ENCODE assay signal across 1 cellular context in the genomic region with DNA sequence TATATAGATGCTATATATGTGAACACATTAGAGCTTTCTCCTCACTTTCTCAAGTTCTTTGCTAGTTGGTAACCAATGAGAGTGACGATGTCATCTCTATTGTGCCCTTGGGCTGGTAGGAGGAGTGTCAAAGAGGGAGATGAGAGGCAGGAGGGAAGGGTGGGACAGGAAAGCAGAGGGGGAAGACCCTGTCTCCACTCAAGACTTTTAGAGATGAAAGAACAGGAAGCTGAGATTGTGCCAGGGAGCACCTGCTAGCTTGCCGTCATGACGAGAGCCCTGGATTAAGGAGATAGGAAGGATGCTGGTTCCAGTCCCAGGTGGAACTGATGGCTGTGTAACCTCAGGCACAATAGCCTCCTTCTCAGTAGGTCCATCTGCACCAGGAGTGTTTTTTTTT.
TF ChIP-seq lines count a peak whose summit lies in the region.

No MANE protein-coding gene starts in this region.

TF ChIP-seq in GM12878, 131 proteins besides CTCF, POLR2A, EP300 and RAD21:
- TF ChIP-seq RUNX3 (IDR thresholded peaks at IDR 0.05; ENCODE audit: low read length) (0 out of 2 replicates have a peak, but pooled peaks have one; percentile 2), TCF3 (IDR thresholded peaks at IDR 0.05; ENCODE audit: borderline replicate concordance, insufficient read depth, low read depth, low read length) (peak; percentile 65; the same call in 1 of the 2 replicates), EED (IDR thresholded peaks at IDR 0.05; ENCODE audit: low read depth) (peak; percentile 67), HDAC6 (IDR thresholded peaks at IDR 0.05; ENCODE audit: unreplicated experiment) (no peak), MLLT1 (IDR thresholded peaks at IDR 0.05) (no peak), CBFB (IDR thresholded peaks at IDR 0.05; ENCODE audit: low read depth) (no peak)
- TF ChIP-seq, protein P1, sequence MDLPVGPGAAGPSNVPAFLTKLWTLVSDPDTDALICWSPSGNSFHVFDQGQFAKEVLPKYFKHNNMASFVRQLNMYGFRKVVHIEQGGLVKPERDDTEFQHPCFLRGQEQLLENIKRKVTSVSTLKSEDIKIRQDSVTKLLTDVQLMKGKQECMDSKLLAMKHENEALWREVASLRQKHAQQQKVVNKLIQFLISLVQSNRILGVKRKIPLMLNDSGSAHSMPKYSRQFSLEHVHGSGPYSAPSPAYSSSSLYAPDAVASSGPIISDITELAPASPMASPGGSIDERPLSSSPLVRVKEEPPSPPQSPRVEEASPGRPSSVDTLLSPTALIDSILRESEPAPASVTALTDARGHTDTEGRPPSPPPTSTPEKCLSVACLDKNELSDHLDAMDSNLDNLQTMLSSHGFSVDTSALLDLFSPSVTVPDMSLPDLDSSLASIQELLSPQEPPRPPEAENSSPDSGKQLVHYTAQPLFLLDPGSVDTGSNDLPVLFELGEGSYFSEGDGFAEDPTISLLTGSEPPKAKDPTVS (IDR thresholded peaks at IDR 0.05; ENCODE audit: low read depth, low read length) = no peak
- TF ChIP-seq, protein P2, sequence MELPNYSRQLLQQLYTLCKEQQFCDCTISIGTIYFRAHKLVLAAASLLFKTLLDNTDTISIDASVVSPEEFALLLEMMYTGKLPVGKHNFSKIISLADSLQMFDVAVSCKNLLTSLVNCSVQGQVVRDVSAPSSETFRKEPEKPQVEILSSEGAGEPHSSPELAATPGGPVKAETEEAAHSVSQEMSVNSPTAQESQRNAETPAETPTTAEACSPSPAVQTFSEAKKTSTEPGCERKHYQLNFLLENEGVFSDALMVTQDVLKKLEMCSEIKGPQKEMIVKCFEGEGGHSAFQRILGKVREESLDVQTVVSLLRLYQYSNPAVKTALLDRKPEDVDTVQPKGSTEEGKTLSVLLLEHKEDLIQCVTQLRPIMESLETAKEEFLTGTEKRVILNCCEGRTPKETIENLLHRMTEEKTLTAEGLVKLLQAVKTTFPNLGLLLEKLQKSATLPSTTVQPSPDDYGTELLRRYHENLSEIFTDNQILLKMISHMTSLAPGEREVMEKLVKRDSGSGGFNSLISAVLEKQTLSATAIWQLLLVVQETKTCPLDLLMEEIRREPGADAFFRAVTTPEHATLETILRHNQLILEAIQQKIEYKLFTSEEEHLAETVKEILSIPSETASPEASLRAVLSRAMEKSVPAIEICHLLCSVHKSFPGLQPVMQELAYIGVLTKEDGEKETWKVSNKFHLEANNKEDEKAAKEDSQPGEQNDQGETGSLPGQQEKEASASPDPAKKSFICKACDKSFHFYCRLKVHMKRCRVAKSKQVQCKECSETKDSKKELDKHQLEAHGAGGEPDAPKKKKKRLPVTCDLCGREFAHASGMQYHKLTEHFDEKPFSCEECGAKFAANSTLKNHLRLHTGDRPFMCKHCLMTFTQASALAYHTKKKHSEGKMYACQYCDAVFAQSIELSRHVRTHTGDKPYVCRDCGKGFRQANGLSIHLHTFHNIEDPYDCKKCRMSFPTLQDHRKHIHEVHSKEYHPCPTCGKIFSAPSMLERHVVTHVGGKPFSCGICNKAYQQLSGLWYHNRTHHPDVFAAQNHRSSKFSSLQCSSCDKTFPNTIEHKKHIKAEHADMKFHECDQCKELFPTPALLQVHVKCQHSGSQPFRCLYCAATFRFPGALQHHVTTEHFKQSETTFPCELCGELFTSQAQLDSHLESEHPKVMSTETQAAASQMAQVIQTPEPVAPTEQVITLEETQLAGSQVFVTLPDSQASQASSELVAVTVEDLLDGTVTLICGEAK (IDR thresholded peaks at IDR 0.05; ENCODE audit: borderline replicate concordance) = no peak
